34 cellular contexts compared by ENCODE assay signal in the genomic region with DNA sequence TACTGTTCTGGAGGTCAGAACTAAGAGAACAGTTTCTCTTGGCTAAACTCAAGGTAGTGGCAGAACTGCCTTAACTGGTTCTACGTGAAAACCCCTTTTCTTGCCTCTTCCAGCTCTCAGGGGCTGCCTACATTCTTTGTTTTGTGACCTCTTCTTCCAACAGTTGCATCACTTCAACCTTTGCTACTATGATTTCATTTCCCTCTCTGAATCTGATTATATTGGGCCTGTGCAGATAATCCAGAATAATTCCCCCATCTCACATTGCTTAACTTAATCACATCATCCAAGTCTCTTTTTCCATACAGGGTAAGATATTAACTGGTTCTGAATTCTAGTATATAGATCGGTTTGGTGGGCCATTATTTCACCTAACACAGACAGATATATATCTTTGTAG.
"Had no signal": no experiment of that assay in that cellular context is flagged by ENCODE, and none has a peak within 500 bp of the region (broad histone marks: within the 10 kb centered on the region; RNA-seq: fewer than 3 reads in every experiment).

No MANE protein-coding gene starts in this region.

- DNase-seq: activated CD4-positive, alpha-beta T cell treated with anti-CD3 and anti-CD28 coated beads for 4 hours; activated CD4-positive, alpha-beta T cell treated with anti-CD3 and anti-CD28 coated beads, Interleukin-2, amount 50 U/mL, for 4 hours; activated effector memory CD4-positive, alpha-beta T cell treated with Interleukin-2 at 50 U/mL for 16 hours; activated naive CD4-positive, alpha-beta T cell treated with anti-CD3 and anti-CD28 coated beads for 36 hours; activated naive CD8-positive, alpha-beta T cell treated with anti-CD3 and anti-CD28 coated beads, Interleukin-2, amount 10 ng/mL, durations not matched to agents 7 days and 5 days; cerebellar nuclear complex; colonic mucosa; dorsolateral prefrontal cortex; effector memory CD4-positive, alpha-beta T cell; foreskin fibroblast; head of caudate nucleus; hypothalamus; kidney glomerular epithelial cell; left ventricle myocardium inferior; naive B cell; nephron progenitor cell; ovary; stimulated activated CD4-positive, alpha-beta T cell treated with anti-CD3 and anti-CD28 coated beads, Interleukin-1b, Interleukin-23, amount 100 ng/mL, for 48 hours; stimulated activated CD4-positive, alpha-beta T cell treated with anti-CD3 and anti-CD28 coated beads, Interleukin-4, amount 100 ng/mL, for 4 hours; stimulated activated CD8-positive, alpha-beta memory T cell treated with anti-CD3 and anti-CD28 coated beads, Interleukin-4, amount 100 ng/mL, for 48 hours; stimulated activated naive CD8-positive, alpha-beta T cell treated with anti-CD3 and anti-CD28 coated beads, Interleukin-15, amount 100 ng/mL, for 72 hours; substantia nigra; T-cell; upper lobe of left lung had no signal

- H3K27ac Mint-ChIP-seq: activated naive CD4-positive, alpha-beta T cell treated with anti-CD3 and anti-CD28 coated beads for 36 hours; activated naive CD8-positive, alpha-beta T cell treated with anti-CD3 and anti-CD28 coated beads, Interleukin-2, amount 10 ng/mL, durations not matched to agents 7 days and 5 days; brain; naive B cell; nephron progenitor cell; progenitor cell of endocrine pancreas; stimulated activated memory B cell treated with anti-CD40 and anti-IgM and Interleukin-4, amounts not matched to agents 10 μg/mL and 1 μg/mL and 100 μg/mL, for 72 hours; stimulated activated naive CD8-positive, alpha-beta T cell treated with anti-CD3 and anti-CD28 coated beads, Interleukin-15, amount 100 ng/mL, for 72 hours; T-cell had no signal

- H3K4me1 Mint-ChIP-seq: activated naive CD8-positive, alpha-beta T cell treated with anti-CD3 and anti-CD28 coated beads, Interleukin-2, amount 10 ng/mL, durations not matched to agents 7 days and 5 days; brain; naive B cell; nephron progenitor cell; stimulated activated memory B cell treated with anti-CD40 and anti-IgM and Interleukin-4, amounts not matched to agents 10 μg/mL and 1 μg/mL and 100 μg/mL, for 72 hours; stimulated activated naive CD8-positive, alpha-beta T cell treated with anti-CD3 and anti-CD28 coated beads, Interleukin-15, amount 100 ng/mL, for 72 hours; T-cell had no signal

- H3K27me3 ChIP-seq: ascending aorta, cardiac muscle cell, colonic mucosa, dorsolateral prefrontal cortex, neutrophil, ovary, upper lobe of left lung, vagina had no signal

- H3K36me3 ChIP-seq: ascending aorta, cardiac muscle cell, colonic mucosa, left ventricle myocardium inferior, neutrophil, ovary, upper lobe of left lung, vagina had no signal

- H3K9me3 Mint-ChIP-seq: activated naive CD4-positive, alpha-beta T cell treated with anti-CD3 and anti-CD28 coated beads for 36 hours; activated naive CD8-positive, alpha-beta T cell treated with anti-CD3 and anti-CD28 coated beads, Interleukin-2, amount 10 ng/mL, durations not matched to agents 7 days and 5 days; nephron progenitor cell; stimulated activated memory B cell treated with anti-CD40 and anti-IgM and Interleukin-4, amounts not matched to agents 10 μg/mL and 1 μg/mL and 100 μg/mL, for 72 hours; T-cell had no signal

- H3K4me3 ChIP-seq: ascending aorta, cardiac muscle cell, colonic mucosa, dorsolateral prefrontal cortex, left ventricle myocardium inferior, ovary, skin epidermis, upper lobe of left lung, vagina had no signal

- ATAC-seq: esophagus mucosa; sciatic nerve; stimulated activated memory B cell treated with anti-CD40 and anti-IgM and Interleukin-4, amounts not matched to agents 10 μg/mL and 1 μg/mL and 100 μg/mL, for 72 hours; stimulated activated naive CD8-positive, alpha-beta T cell treated with anti-CD3 and anti-CD28 coated beads, Interleukin-15, amount 100 ng/mL, for 72 hours; T-cell had no signal

- H3K36me3 Mint-ChIP-seq: activated naive CD8-positive, alpha-beta T cell treated with anti-CD3 and anti-CD28 coated beads, Interleukin-2, amount 10 ng/mL, durations not matched to agents 7 days and 5 days; brain; naive B cell; stimulated activated memory B cell treated with anti-CD40 and anti-IgM and Interleukin-4, amounts not matched to agents 10 μg/mL and 1 μg/mL and 100 μg/mL, for 72 hours; T-cell had no signal

- H3K27me3 Mint-ChIP-seq: activated naive CD8-positive, alpha-beta T cell treated with anti-CD3 and anti-CD28 coated beads, Interleukin-2, amount 10 ng/mL, durations not matched to agents 7 days and 5 days; naive B cell; progenitor cell of endocrine pancreas; stimulated activated memory B cell treated with anti-CD40 and anti-IgM and Interleukin-4, amounts not matched to agents 10 μg/mL and 1 μg/mL and 100 μg/mL, for 72 hours; stimulated activated naive CD8-positive, alpha-beta T cell treated with anti-CD3 and anti-CD28 coated beads, Interleukin-15, amount 100 ng/mL, for 72 hours had no signal

- H3K4me3 Mint-ChIP-seq: activated naive CD4-positive, alpha-beta T cell treated with anti-CD3 and anti-CD28 coated beads for 36 hours; activated naive CD8-positive, alpha-beta T cell treated with anti-CD3 and anti-CD28 coated beads, Interleukin-2, amount 10 ng/mL, durations not matched to agents 7 days and 5 days; brain; naive B cell; nephron progenitor cell; stimulated activated memory B cell treated with anti-CD40 and anti-IgM and Interleukin-4, amounts not matched to agents 10 μg/mL and 1 μg/mL and 100 μg/mL, for 72 hours; stimulated activated naive CD8-positive, alpha-beta T cell treated with anti-CD3 and anti-CD28 coated beads, Interleukin-15, amount 100 ng/mL, for 72 hours; T-cell had no signal

- H3K4me1 ChIP-seq: ascending aorta, colonic mucosa, left ventricle myocardium inferior, upper lobe of left lung, vagina had no signal

- H3K9me3 ChIP-seq: ascending aorta, colonic mucosa, left ventricle myocardium inferior, neutrophil, ovary, upper lobe of left lung, vagina had no signal

- H3K27ac ChIP-seq: ascending aorta, cardiac muscle cell, colonic mucosa, dorsolateral prefrontal cortex, left ventricle myocardium inferior, neutrophil, ovary, skin epidermis, upper lobe of left lung, vagina had no signal
